Comparison of ENCODE assay signal across 8 cellular contexts in genomic region chr10:484925-485661, GRCh38.
DNase-seq lines count a peak whose midpoint lies in the region; ATAC-seq, FAIRE-seq and TF ChIP-seq lines count a peak whose summit lies in the region.

No MANE protein-coding gene starts in this region.

- H3K23ac ChIP-seq in H1 (ENCODE audit: insufficient read length), result no peak overlapping the region

- H3K4me1 Mint-ChIP-seq in WTC11, result peaks cover 36% of the 10 kb centered on the region
- H3K4me1 Mint-ChIP-seq in progenitor cell of endocrine pancreas (ENCODE audit: low read depth), result no peaks in the 10 kb centered on the region

- H3K18ac ChIP-seq in H1 (ENCODE audit: extremely low read depth, low read length), result peak overlapping the region; percentile 13; the same call in 1 of the 2 replicates

- H3K56ac ChIP-seq in H1 (replicated peaks; ENCODE audit: insufficient read length, low read depth, low read length), result no peak overlapping the region

- no peak for TF ChIP-seq RAD21 in H1 (IDR thresholded peaks at IDR 0.05 in 1 of 2, conservative IDR thresholded peaks at IDR 0.05 in 1 of 2; ENCODE audit: low read depth in 2 of 2, low read length in 2 of 2)

- no peak overlapping the region for H3K27ac ChIP-seq in H1 (ENCODE audit: low read depth, low read length)

- no peak for TF ChIP-seq CTCF in WTC11 (IDR thresholded peaks at IDR 0.05)
- no peak for TF ChIP-seq CTCF in H1 (IDR thresholded peaks at IDR 0.05; ENCODE audit: control extremely low read depth in 1 of 3, insufficient read depth in 1 of 3, low read depth in 1 of 3, low read length in 3 of 3)
- no peak for TF ChIP-seq CTCF in progenitor cell of endocrine pancreas (IDR thresholded peaks at IDR 0.05; ENCODE audit: unreplicated experiment)

- H3K9ac ChIP-seq in H1 (replicated peaks in 1 of 4; ENCODE audit: extremely low read depth in 1 of 4, low read depth in 3 of 4, low read length in 3 of 4), result no peak overlapping the region

- no peak overlapping the region for H2AK5ac ChIP-seq in H1 (ENCODE audit: low read depth, low read length)

- no peaks in the 10 kb centered on the region for H3K36me3 Mint-ChIP-seq in WTC11
- peaks cover 15% of the 10 kb centered on the region for H3K36me3 Mint-ChIP-seq in progenitor cell of endocrine pancreas (ENCODE audit: insufficient read depth)

- peak; percentile 39 for ATAC-seq in WTC11
- ATAC-seq in HG03571 (IDR thresholded peaks at IDR 0.05; ENCODE audit: unreplicated experiment), result no peak

- no peaks in the 10 kb centered on the region; the same call in 1 of the 2 replicates for H3K23me2 ChIP-seq in H1 (ENCODE audit: low read depth, low read length)

- H4K5ac ChIP-seq in H1 (ENCODE audit: insufficient read length, low read depth, low read length), result no peak overlapping the region

- H3K14ac ChIP-seq in H1 (ENCODE audit: insufficient read length), result no peak overlapping the region

- no peak overlapping the region for H2BK15ac ChIP-seq in H1 (ENCODE audit: low read length)

- H3K4me1 ChIP-seq in H1 (replicated peaks in 1 of 4; ENCODE audit: control insufficient read depth in 3 of 4, insufficient read depth in 4 of 4, low read length in 3 of 4), result peaks cover 2 to 15% (median 4%) of the 10 kb centered on the region in 4 experiments; a peak in 5 of 7 replicates

- peak overlapping the region in 2 of 4 experiments; percentile 5 to 43; a peak in 2 of 8 replicates for H3K4me3 ChIP-seq in H1 (ENCODE audit: extremely low read depth in 1 of 4, insufficient read depth in 2 of 4, low read depth in 3 of 4, low read length in 4 of 4)

- H3K4ac ChIP-seq in H1 (replicated peaks; ENCODE audit: insufficient read length, low read depth, low read length), result no peak overlapping the region

- H3K9me3 ChIP-seq in H1 (ENCODE audit: insufficient read depth in 2 of 2, low read depth in 1 of 2, low read length in 1 of 2), result no peaks in the 10 kb centered on the region

- H4K20me1 ChIP-seq in H1 (replicated peaks in 1 of 2; ENCODE audit: control insufficient read depth in 1 of 2, insufficient read depth in 2 of 2, low read length in 2 of 2), result peaks cover 0 to 12% of the 10 kb centered on the region in 2 experiments

- no peaks in the 10 kb centered on the region for H3K79me2 ChIP-seq in H1 (ENCODE audit: control insufficient read depth in 1 of 2, insufficient read depth in 2 of 2, low read length in 2 of 2)

- peak overlapping the region in 1 of 2 experiments; percentile 39; a peak in 2 of 4 replicates for H3K4me2 ChIP-seq in H1 (ENCODE audit: insufficient read depth in 1 of 2, low read depth in 2 of 2, low read length in 2 of 2)

- 0 out of 2 replicates have a peak overlapping the region, but pooled peaks have one; percentile 54 for H2BK5ac ChIP-seq in H1 (ENCODE audit: low read depth, low read length)

- 76% methylated on average over 31 of the region's 31 CpGs; no CpG with 5 or more reads in 1 of the 2 experiments for WGBS in H1 (ENCODE audit: extremely low coverage in 1 of 2, insufficient coverage in 1 of 2, insufficient read length in 1 of 2, insufficient replicate concordance in 2 of 2, low coverage in 1 of 2, low lambda C conversion rate in 2 of 2, missing lambda C conversion rate in 1 of 2), 2 experiments

- no peak overlapping the region for H2AFZ ChIP-seq in H1 (ENCODE audit: low read length)

- peak; percentile 14 for DNase-seq in stimulated activated CD4-positive, alpha-beta T cell treated with anti-CD3 and anti-CD28 coated beads, Interleukin-15, amount 100 ng/mL, for 24 hours
- no peak for DNase-seq in stimulated activated CD4-positive, alpha-beta T cell treated with anti-CD3 and anti-CD28 coated beads, Interleukin-12 subunit alpha, Interleukin-12 subunit beta, amount 100 ng/mL, for 4 hours
- DNase-seq in WTC11 (ENCODE audit: low spot score), result no peak
- peak in 1 of 2 experiments; percentile 51 for DNase-seq in H1 (ENCODE audit: low read depth in 1 of 2, low spot score in 2 of 2)
- no peak for DNase-seq in progenitor cell of endocrine pancreas (ENCODE audit: low spot score, unreplicated experiment)
- DNase-seq in DMS53 (lab: John Stamatoyannopoulos, UW), result no peak
- no peak for DNase-seq in NCI-H345 treated with DMSO at 0.1 percent for 48 hours (lab: John Stamatoyannopoulos, UW; ENCODE audit: unreplicated experiment)

- POLR2A ChIA-PET in WTC11 (lab: Charles Lee) (no interaction called here), H1 (lab: Charles Lee; ENCODE audit: partially characterized antibody) (no interaction called here)

- H4K91ac ChIP-seq in H1 (replicated peaks; ENCODE audit: insufficient read length, low read length), result no peak overlapping the region

- CTCF ChIA-PET in WTC11 (lab: Charles Lee) (no interaction called here), H1 (lab: Charles Lee; ENCODE audit: partially characterized antibody) (interaction anchor here (0.7 kb wide), 1 partner anchor 26 kb away, joined by 3 read pairs; no protein-coding TSS in a partner anchor)

- H4K8ac ChIP-seq in H1 (ENCODE audit: extremely low read depth, insufficient read depth, low read length), result no peak overlapping the region

- no peaks in the 10 kb centered on the region for H3K9me3 Mint-ChIP-seq in WTC11
- H3K9me3 Mint-ChIP-seq in progenitor cell of endocrine pancreas (ENCODE audit: low read depth), result no peaks in the 10 kb centered on the region

- no peaks in the 10 kb centered on the region; a peak in 2 of 7 replicates for H3K27me3 ChIP-seq in H1 (replicated peaks in 1 of 4; ENCODE audit: control insufficient read depth in 3 of 4, extremely low read depth in 1 of 4, insufficient read depth in 3 of 4, low read length in 3 of 4)

- no peak overlapping the region for H2BK20ac ChIP-seq in H1 (ENCODE audit: low read length)

- no peak overlapping the region for H2BK12ac ChIP-seq in H1 (ENCODE audit: low read depth, low read length)

- H2BK120ac ChIP-seq in H1 (replicated peaks; ENCODE audit: low read depth, low read length), result no peak overlapping the region

- H3K27me3 Mint-ChIP-seq in WTC11 (ENCODE audit: low read depth) (peaks cover 17% of the 10 kb centered on the region), progenitor cell of endocrine pancreas (no peaks in the 10 kb centered on the region)

- H3K4me3 Mint-ChIP-seq in WTC11 (peak overlapping the region; percentile 54), progenitor cell of endocrine pancreas (ENCODE audit: low read depth) (no peak overlapping the region)

- H3K36me3 ChIP-seq in H1 (ENCODE audit: control insufficient read depth in 2 of 4, insufficient read depth in 4 of 4, low read length in 3 of 4), result no peaks in the 10 kb centered on the region

- H3K27ac Mint-ChIP-seq in WTC11, result peak overlapping the region; percentile 70; the same call in 1 of the 2 replicates
- peak overlapping the region; percentile 83 for H3K27ac Mint-ChIP-seq in progenitor cell of endocrine pancreas

- peaks cover 3% of the 10 kb centered on the region; the same call in 1 of the 2 replicates for H3K79me1 ChIP-seq in H1 (ENCODE audit: low read depth, low read length)

- no peak for TF ChIP-seq POLR2A in H1 (IDR thresholded peaks at IDR 0.05; ENCODE audit: control extremely low read depth in 1 of 2, low read depth in 2 of 2, low read length in 2 of 2)

- TF ChIP-seq EP300 in H1 (IDR thresholded peaks at IDR 0.05; ENCODE audit: borderline replicate concordance in 1 of 2, low read depth in 2 of 2, low read length in 2 of 2), result no peak

- FAIRE-seq in H1 (lab: Jason Lieb, UNC), result no peak

TF ChIP-seq in WTC11, 78 proteins besides CTCF, POLR2A, EP300 and RAD21 (continues in another document):
- TF ChIP-seq PREB (CRISPR knock-in tag; IDR thresholded peaks at IDR 0.05; ENCODE audit: borderline replicate concordance), result no peak
- no peak for TF ChIP-seq USF1 (CRISPR knock-in tag; IDR thresholded peaks at IDR 0.05)
- TF ChIP-seq ESRRA (CRISPR knock-in tag; IDR thresholded peaks at IDR 0.05; ENCODE audit: borderline replicate concordance), result no peak
- no peak for TF ChIP-seq ZNF121 (CRISPR knock-in tag; IDR thresholded peaks at IDR 0.05)

TF ChIP-seq in H1, 55 proteins besides CTCF, POLR2A, EP300 and RAD21:
- TF ChIP-seq SAP30 (IDR thresholded peaks at IDR 0.05; ENCODE audit: insufficient read depth, insufficient replicate concordance, low read length) (no peak), ZNF274 (IDR thresholded peaks at IDR 0.05; ENCODE audit: borderline replicate concordance, extremely low read depth, low read length) (no peak), RBBP5 (IDR thresholded peaks at IDR 0.05; ENCODE audit: borderline replicate concordance, low read depth, low read length) (no peak), KDM5A (IDR thresholded peaks at IDR 0.05; ENCODE audit: low read length) (no peak), ATF3 (IDR thresholded peaks at IDR 0.05; ENCODE audit: insufficient read depth, low read depth, low read length) (no peak), EGR1 (IDR thresholded peaks at IDR 0.05; ENCODE audit: borderline replicate concordance, low read depth, low read length) (no peak), SIN3A (conservative IDR thresholded peaks at IDR 0.05 in 1 of 2, IDR thresholded peaks at IDR 0.05 in 1 of 2; ENCODE audit: low read depth in 1 of 2, low read length in 2 of 2) (no peak), SRF (IDR thresholded peaks at IDR 0.05; ENCODE audit: low read depth, low read length) (no peak), GABPA (IDR thresholded peaks at IDR 0.05; ENCODE audit: borderline replicate concordance, insufficient read depth, low read length) (no peak), NRF1 (IDR thresholded peaks at IDR 0.05; ENCODE audit: low read depth, low read length) (no peak), PHF8 (conservative IDR thresholded peaks at IDR 0.05; ENCODE audit: low read depth, low read length) (no peak), POLR2AphosphoS5 (IDR thresholded peaks at IDR 0.05; ENCODE audit: low read depth, low read length) (no peak), SUZ12 (IDR thresholded peaks at IDR 0.05; ENCODE audit: low read length) (no peak), MAX (IDR thresholded peaks at IDR 0.05) (no peak), RNF2 (IDR thresholded peaks at IDR 0.05; ENCODE audit: borderline replicate concordance, low read depth, low read length, missing control alignments, poor library complexity, severe bottlenecking) (no peak)
